ENCODE assay signal across 25 cellular contexts in the genomic region with DNA sequence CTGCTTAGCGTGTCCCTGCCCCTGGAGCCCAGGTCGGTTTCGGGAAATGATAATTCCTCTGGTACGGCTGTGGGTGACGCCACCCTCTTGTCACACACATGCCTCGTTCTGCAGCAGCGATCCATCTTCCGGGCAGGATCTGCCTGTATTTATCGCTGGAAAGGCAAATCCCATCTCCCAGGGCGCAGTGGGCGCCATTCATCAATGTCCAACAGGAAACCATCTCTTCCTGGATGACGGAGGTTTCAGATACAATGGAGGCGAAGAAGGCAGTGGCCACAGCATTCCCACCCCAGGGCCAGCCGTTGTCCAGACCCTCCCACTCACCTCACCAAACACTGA.
"Had no signal": no experiment of that assay in that cellular context is flagged by ENCODE, and none has a peak within 500 bp of the region (broad histone marks: within the 10 kb centered on the region; RNA-seq: fewer than 3 reads in every experiment).

No MANE protein-coding gene starts in this region.

- H3K9me3 ChIP-seq: esophagus squamous epithelium, left lung, lower lobe of right lung, right lobe of liver, testis, transverse colon, vagina had no signal

- H3K4me1 ChIP-seq: esophagus squamous epithelium, heart right ventricle, left lung, lower lobe of right lung, right lobe of liver, testis, transverse colon, vagina had no signal

- H3K36me3 Mint-ChIP-seq: naive thymus-derived CD8-positive, alpha-beta T cell had no signal

- DNase-seq: activated CD4-positive, CD25-positive, alpha-beta regulatory T cell treated with anti-CD3 and anti-CD28 coated beads, Interleukin-2, amount 50 U/mL, for 72 hours; activated CD8-positive, alpha-beta memory T cell treated with anti-CD3 and anti-CD28 coated beads, Interleukin-2, amount 50 U/mL, for 48 hours; amygdala; caudate nucleus; esophagus squamous epithelium; foreskin melanocyte; heart right ventricle; kidney glomerular epithelial cell; lower lobe of right lung; mesenchymal stem cell; right lobe of liver; T1000; testis; transverse colon had no signal

- H3K4me3 ChIP-seq: esophagus squamous epithelium, heart right ventricle, left lung, lower lobe of right lung, right lobe of liver, testis, transverse colon, vagina had no signal

- H3K4me3 Mint-ChIP-seq: activated CD4-positive, alpha-beta memory T cell treated with anti-CD3 and anti-CD28 coated beads, Interleukin-2, amount 10 ng/mL, durations not matched to agents 7 days and 5 days; activated CD4-positive, alpha-beta T cell treated with anti-CD3 and anti-CD28 coated beads, Interleukin-2, amount 10 ng/mL, durations not matched to agents 24 days and 14 days; activated naive CD8-positive, alpha-beta T cell treated with anti-CD3 and anti-CD28 coated beads, Interleukin-2, amount 50 U/mL, for 24 hours; activated T-cell treated with anti-CD3 and anti-CD28 coated beads, Interleukin-2, amount 50 U/mL, for 24 hours; activated T-helper 17 cell treated with anti-CD3 and anti-CD28 coated beads, Interleukin-2, amount 50 U/mL, for 72 hours; naive thymus-derived CD8-positive, alpha-beta T cell; T-helper 17 cell had no signal

- ATAC-seq: activated naive CD8-positive, alpha-beta T cell treated with anti-CD3 and anti-CD28 coated beads, Interleukin-2, amount 50 U/mL, for 24 hours; heart right ventricle; stimulated activated naive CD8-positive, alpha-beta T cell treated with anti-CD3 and anti-CD28 coated beads, Interleukin-15, Interleukin-2, amounts not matched to agents 100 U/mL and 50 U/mL, for 24 hours had no signal

- H3K27ac Mint-ChIP-seq: activated CD4-positive, alpha-beta memory T cell treated with anti-CD3 and anti-CD28 coated beads, Interleukin-2, amount 10 ng/mL, durations not matched to agents 7 days and 5 days; activated CD4-positive, alpha-beta T cell treated with anti-CD3 and anti-CD28 coated beads, Interleukin-2, amount 10 ng/mL, durations not matched to agents 24 days and 14 days; activated naive CD8-positive, alpha-beta T cell treated with anti-CD3 and anti-CD28 coated beads, Interleukin-2, amount 50 U/mL, for 24 hours; activated T-cell treated with anti-CD3 and anti-CD28 coated beads, Interleukin-2, amount 50 U/mL, for 24 hours; activated T-helper 17 cell treated with anti-CD3 and anti-CD28 coated beads, Interleukin-2, amount 50 U/mL, for 72 hours; T-helper 17 cell had no signal

- H3K27ac ChIP-seq: epithelial cell of prostate, esophagus squamous epithelium, heart right ventricle, left lung, lower lobe of right lung, right lobe of liver, testis, transverse colon, vagina had no signal

- H3K27me3 ChIP-seq: right lobe of liver, testis, vagina had no signal

- H3K36me3 ChIP-seq: esophagus squamous epithelium, heart right ventricle, left lung, lower lobe of right lung, right lobe of liver, transverse colon, vagina had no signal

- H3K9me3 Mint-ChIP-seq: activated CD4-positive, alpha-beta memory T cell treated with anti-CD3 and anti-CD28 coated beads, Interleukin-2, amount 10 ng/mL, durations not matched to agents 7 days and 5 days; activated naive CD8-positive, alpha-beta T cell treated with anti-CD3 and anti-CD28 coated beads, Interleukin-2, amount 50 U/mL, for 24 hours; activated T-cell treated with anti-CD3 and anti-CD28 coated beads, Interleukin-2, amount 50 U/mL, for 24 hours had no signal
